8 cellular contexts compared by ENCODE assay signal in the genomic region with DNA sequence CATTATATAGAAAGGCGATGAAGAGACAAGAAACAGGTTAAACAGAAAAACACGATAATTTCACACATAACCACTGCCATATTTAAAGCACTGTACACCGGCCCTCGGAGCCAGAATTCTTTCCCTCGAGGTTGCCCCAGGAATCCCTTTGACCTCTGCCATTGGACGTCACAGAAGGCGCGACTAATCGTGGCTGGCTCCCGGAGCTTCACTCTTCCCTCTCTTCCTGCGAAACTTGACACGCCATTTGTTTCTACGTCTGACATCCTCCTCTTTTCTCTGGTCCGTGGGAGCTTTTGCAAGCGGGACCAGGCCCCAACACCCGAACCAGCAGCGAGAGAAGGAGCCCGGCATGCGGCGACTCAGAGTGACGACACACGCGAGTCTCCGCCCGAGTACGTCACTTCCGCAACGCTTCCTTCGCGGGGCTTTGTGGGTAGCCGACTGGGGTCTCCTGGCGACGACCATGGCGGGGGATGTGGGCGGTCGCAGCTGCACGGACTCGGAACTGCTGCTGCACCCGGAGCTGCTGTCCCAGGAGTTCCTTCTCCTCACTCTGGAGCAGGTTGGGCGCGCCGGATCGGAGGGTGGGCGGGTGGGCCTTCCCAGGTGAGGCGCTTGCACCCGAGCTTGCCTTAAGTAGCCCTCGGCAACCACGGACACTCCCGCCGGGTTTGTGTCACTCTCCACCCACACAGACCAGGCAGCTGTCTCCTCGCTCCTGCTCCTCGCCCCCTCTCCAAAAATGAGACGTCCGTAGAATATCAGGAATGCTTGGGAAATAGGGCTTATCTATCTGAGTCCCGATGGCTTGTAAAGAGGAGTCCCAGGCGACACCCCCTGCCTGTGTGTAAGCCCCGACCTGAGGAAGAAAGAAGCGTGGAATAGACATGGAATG. TPM values are rescaled to one million over a fixed set of nuclear protein-coding genes. Genes with fewer than 3 reads are reported as not detected.
A peak's percentile ranks its signal among the peaks of the same experiment; 100 is the strongest.
DNase-seq lines count a peak whose midpoint lies in the region; ATAC-seq, FAIRE-seq and TF ChIP-seq lines count a peak whose summit lies in the region.

A gene (plus strand): TSS at position 419 of the 898 bp plus-strand sequence. CDS start 48 bp downstream, at position 467.

- intact Hi-C loops in breast epithelium (cut with DNase I; ENCODE audit: low total_unique reads), result no loop called here

- H3K27ac ChIP-seq in VCaP (peak within 1 kb of the TSS; percentile 96), breast epithelium (peak within 1 kb of the TSS; percentile 95 to 96), small intestine (ENCODE audit: low read depth in 1 of 2, low read length in 1 of 2) (peak within 1 kb of the TSS; percentile 80 to 96)

- TF ChIP-seq CTCF in VCaP (conservative IDR thresholded peaks at IDR 0.05) (no peak), breast epithelium (IDR thresholded peaks at IDR 0.05) (no peak)

- no peaks in the 10 kb centered on the region for H3K27me3 ChIP-seq in breast epithelium
- H3K27me3 ChIP-seq in small intestine (ENCODE audit: control insufficient read depth in 2 of 2, insufficient read depth in 2 of 2, low read length in 2 of 2), result no peaks in the 10 kb centered on the region

- H3K4me3 ChIP-seq in breast epithelium (peak within 1 kb of the TSS; percentile 86 to 92 (median 91)), small intestine (ENCODE audit: low read depth in 1 of 2, low read length in 2 of 2) (peak within 1 kb of the TSS; percentile 78 to 85)

- DNase-seq in ACHN (peak; percentile 88), NCI-H2196 treated with DMSO at 0.1 percent for 48 hours (lab: John Stamatoyannopoulos, UW; ENCODE audit: unreplicated experiment) (peak; percentile 75), breast epithelium (ENCODE audit: low spot score in 2 of 2) (peak; percentile 80 to 87), iPS-NIHi11 (ENCODE audit: low spot score) (peak; percentile 93), small intestine (peak; percentile 86)

- FAIRE-seq in small intestine (lab: Jason Lieb, UNC), result no peak

- TF ChIP-seq POLR2A in breast epithelium (IDR thresholded peaks at IDR 0.05), result no peak

- H3K4me1 ChIP-seq in breast epithelium (peaks cover 0 to 25% of the 10 kb centered on the region in 2 donors), small intestine (ENCODE audit: control insufficient read depth in 2 of 2, insufficient read depth in 1 of 2, low read depth in 1 of 2, low read length in 1 of 2) (peaks cover 0 to 9% of the 10 kb centered on the region in 2 donors)

- in situ Hi-C loops in ACHN (cut with HindIII; ENCODE audit: low pct_ligation_motif_present, low pct_unique_long_range_greater_than_20kb, low sequenced_read_pairs), result no loop called here

- H3K9me3 ChIP-seq in breast epithelium (no peaks in the 10 kb centered on the region), small intestine (ENCODE audit: control insufficient read depth, low read depth) (no peaks in the 10 kb centered on the region)

- 0% methylated on average over 45 to 58 of the region's 58 CpGs for WGBS in small intestine, 3 donors

- H3K36me3 ChIP-seq in breast epithelium (no peaks in the 10 kb centered on the region), small intestine (ENCODE audit: control insufficient read depth in 2 of 2, insufficient read depth in 2 of 2, low read length in 2 of 2) (peaks cover 0 to 7% of the 10 kb centered on the region in 2 donors)

- ATAC-seq in GM18873 (IDR thresholded peaks at IDR 0.05; ENCODE audit: low FRiP score, unreplicated experiment) (peak; percentile 85), HG03135 (IDR thresholded peaks at IDR 0.05; ENCODE audit: unreplicated experiment) (peak; percentile 89)

RNA-seq across cellular contexts. Expression of the gene that starts here (rescaled TPM):
- 10 to 100 TPM; 20.0 to 31.6 (median 23.0) TPM for total RNA-seq in breast epithelium
- polyA plus RNA-seq in small intestine, result 1 to 10 TPM; 6.9 to 8.2 (median 8.1) TPM

Comparison
In these comparisons a context has a peak if more than half of its experiments do, and no peak if none do; other contexts are left out.
1. Peak in every context shown above with its lines: DNase-seq, ATAC-seq, H3K4me3 ChIP-seq and H3K27ac ChIP-seq.